ENCODE assay signal across 25 cellular contexts in the genomic region with DNA sequence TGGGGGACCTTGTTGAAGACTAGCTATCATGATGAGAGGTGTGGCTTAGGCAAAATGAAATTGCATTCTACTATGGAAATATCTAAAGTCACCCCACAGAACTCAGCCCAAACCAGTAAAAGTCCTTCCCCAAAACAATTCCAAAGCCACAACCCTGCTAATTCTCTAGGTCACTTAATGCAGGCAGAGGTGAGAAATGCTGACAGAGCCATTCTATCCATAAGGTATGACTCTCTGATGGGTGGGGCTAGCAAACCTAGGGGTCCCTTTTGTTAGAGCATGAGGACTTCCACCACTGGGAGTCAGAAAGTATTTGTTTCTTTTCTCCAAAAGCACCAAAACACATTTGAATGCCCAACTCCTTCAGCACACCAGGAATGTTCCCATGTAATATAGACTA. TPM values are rescaled to one million over a fixed set of nuclear protein-coding genes. Genes with fewer than 3 reads are reported as not detected.
"Had no signal": no experiment of that assay in that cellular context is flagged by ENCODE, and none has a peak within 500 bp of the region (broad histone marks: within the 10 kb centered on the region; RNA-seq: fewer than 3 reads in every experiment).

No MANE protein-coding gene starts in this region.

- H3K9ac ChIP-seq: SK-N-SH had no signal

- H3K9me3 ChIP-seq: MG63, SK-N-SH had no signal

- H3K27ac ChIP-seq: HL-60, RWPE1 had no signal

- H3K4me3 ChIP-seq: MG63 had no signal

- ATAC-seq: Panc1, PC-3, T-cell had no signal

- H3K27me3 ChIP-seq: MG63 had no signal

- DNase-seq: Karpas-422; KG1; MG63; NCI-H1092 treated with DMSO at 0.1 percent for 48 hours; NCI-H1436; NCI-H187; NCI-H2029; NCI-H2081 treated with DMSO at 0.1 percent for 48 hours; NCI-H2171; NCI-H226; NCI-H446; NCI-H510A; NCI-H524 treated with DMSO at 0.1 percent for 48 hours; NCI-H69; NCI-H774; NK-92 treated with Interleukin-12 subunit alpha and Interleukin-12 subunit beta, amount 100 ng/mL, for 24 hours; PC-3; SHP77; SK-N-SH; SW 1271; T-cell had no signal

- H3K4me2 ChIP-seq: SK-N-SH had no signal

- H3K36me3 ChIP-seq: MG63 had no signal

RNA-seq across cellular contexts. Expression of a gene that starts 12.7 kb away (rescaled TPM):
- total RNA-seq: OCI-LY7 had no signal
- polyA plus RNA-seq: SK-N-SH had no signal
